ENCODE assay signal across 17 cellular contexts in the genomic region with DNA sequence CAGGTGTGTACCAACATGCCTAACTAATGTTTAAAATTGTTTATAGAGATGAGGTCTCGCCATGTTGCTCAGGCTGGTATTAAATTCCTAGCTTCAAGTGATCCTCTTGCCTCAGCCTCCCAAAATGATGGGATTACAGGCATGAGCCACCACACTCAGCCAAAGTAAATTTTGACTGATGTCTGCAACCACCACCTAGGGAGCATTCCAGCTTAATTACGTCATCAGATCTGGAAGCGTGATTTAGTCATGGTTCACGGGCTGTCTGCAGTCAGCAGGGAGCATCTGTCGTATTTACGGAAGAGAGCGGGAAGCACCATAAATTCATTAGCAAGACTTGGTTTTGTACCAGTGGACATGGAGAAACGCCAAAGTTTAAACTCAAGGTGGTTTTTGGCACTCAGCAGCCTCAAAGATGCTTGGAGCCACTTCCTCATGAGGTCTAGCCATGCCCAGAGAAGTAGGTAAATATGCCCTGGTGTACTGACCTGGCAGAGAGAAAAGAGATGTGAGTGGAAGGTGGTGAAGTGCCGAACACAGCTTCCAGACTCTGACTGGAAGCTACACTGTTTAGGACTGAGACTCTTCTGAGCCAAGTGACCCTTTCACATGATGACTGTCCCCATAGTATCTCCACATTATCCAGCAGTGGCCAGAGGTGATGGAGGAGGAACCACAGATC.
DNase-seq lines count a peak whose midpoint lies in the region; ATAC-seq, FAIRE-seq and TF ChIP-seq lines count a peak whose summit lies in the region.
"Had no signal": no experiment of that assay in that cellular context is flagged by ENCODE, and none has a peak within 500 bp of the region (broad histone marks: within the 10 kb centered on the region; RNA-seq: fewer than 3 reads in every experiment).

No MANE protein-coding gene starts in this region.

- H3K4me2 ChIP-seq in astrocyte (ENCODE audit: low read length), result peak overlapping the region; percentile 32
- H3K4me2 ChIP-seq in mesendoderm (ENCODE audit: low read length), result no peak overlapping the region
- no peak overlapping the region for H3K4me2 ChIP-seq in GM23248 (ENCODE audit: unreplicated experiment)

- H3K27ac Mint-ChIP-seq in astrocyte (ENCODE audit: unreplicated experiment), result peak overlapping the region; percentile 29

- no peak overlapping the region for H4K8ac ChIP-seq in mesendoderm (ENCODE audit: low read depth, low read length)

- no peaks in the 10 kb centered on the region for H3K27me3 ChIP-seq in astrocyte (ENCODE audit: insufficient read depth, low read length)
- H3K27me3 ChIP-seq in mesendoderm (ENCODE audit: insufficient read depth, low read length, poor library complexity), result no peaks in the 10 kb centered on the region
- H3K27me3 ChIP-seq in GM23248 (replicated peaks; ENCODE audit: insufficient read depth), result no peaks in the 10 kb centered on the region
- H3K27me3 ChIP-seq: BE2C, right atrium auricular region had no signal

- H3K4me3 ChIP-seq in astrocyte (ENCODE audit: insufficient read depth, low read depth, low read length), result no peak overlapping the region
- H3K4me3 ChIP-seq in mesendoderm (ENCODE audit: low read length), result no peak overlapping the region
- no peak overlapping the region for H3K4me3 ChIP-seq in GM23248
- H3K4me3 ChIP-seq: HAP-1, right atrium auricular region, SK-N-MC had no signal

- intact Hi-C loops in Right ventricle myocardium superior (cut with DNase I), result no loop called here

- H3K4me1 ChIP-seq in astrocyte (ENCODE audit: insufficient read depth, low read length), result peaks cover 11% of the 10 kb centered on the region
- H3K4me1 ChIP-seq in mesendoderm (ENCODE audit: control insufficient read depth, low read depth, low read length), result no peaks in the 10 kb centered on the region
- H3K4me1 ChIP-seq in GM23248 (ENCODE audit: insufficient read depth), result no peaks in the 10 kb centered on the region
- H3K4me1 ChIP-seq: BE2C, HAP-1, right atrium auricular region had no signal

- no peak overlapping the region for H2BK5ac ChIP-seq in mesendoderm (ENCODE audit: low read length)

- H3K27ac ChIP-seq in astrocyte (ENCODE audit: low read depth, low read length) (no peak overlapping the region), mesendoderm (ENCODE audit: low read depth, low read length) (no peak overlapping the region), GM23248 (no peak overlapping the region)
- H3K27ac ChIP-seq: right atrium auricular region, SK-N-MC had no signal

- no peak overlapping the region for H4K5ac ChIP-seq in mesendoderm (ENCODE audit: low read length)

- no peak overlapping the region for H2AK5ac ChIP-seq in mesendoderm (ENCODE audit: low read length)

- peak overlapping the region; percentile 23 for H2AFZ ChIP-seq in astrocyte (ENCODE audit: low read depth, low read length)
- H2AFZ ChIP-seq in GM23248, result no peak overlapping the region

- H4K20me1 ChIP-seq in astrocyte (ENCODE audit: insufficient read depth, low read length) (no peaks in the 10 kb centered on the region), GM23248 (ENCODE audit: insufficient read depth) (no peaks in the 10 kb centered on the region)

- H3K4ac ChIP-seq in mesendoderm (ENCODE audit: low read depth, low read length), result no peak overlapping the region

- H3K27me3 Mint-ChIP-seq in astrocyte (ENCODE audit: low read depth, unreplicated experiment), result no peaks in the 10 kb centered on the region

- in situ Hi-C loops in GM23248 (cut with MboI), result no loop called here

- WGBS in mesendoderm (ENCODE audit: extremely low coverage, insufficient coverage, low lambda C conversion rate), result no CpG with 5 or more reads among the region's 9 CpGs
- 47 to 48% methylated on average over 9 of the region's 9 CpGs for WGBS in GM23248 (ENCODE audit: low coverage in 1 of 2, low lambda C conversion rate in 2 of 2, missing lambda C conversion rate in 2 of 2), 2 experiments

- no peak overlapping the region for H2BK120ac ChIP-seq in mesendoderm (ENCODE audit: low read depth, low read length)

- no peaks in the 10 kb centered on the region for H3K9me2 ChIP-seq in GM23248 (ENCODE audit: insufficient read depth)

- peaks cover 15% of the 10 kb centered on the region for H3K4me1 Mint-ChIP-seq in astrocyte (ENCODE audit: low read depth, unreplicated experiment)

- H3K18ac ChIP-seq in mesendoderm (ENCODE audit: low read length), result no peak overlapping the region

- H3F3A ChIP-seq in GM23248 (ENCODE audit: insufficient read depth), result no peaks in the 10 kb centered on the region

- FAIRE-seq in astrocyte (lab: Jason Lieb, UNC), result no peak
- FAIRE-seq: frontal cortex had no signal

- H3K9ac ChIP-seq in astrocyte (ENCODE audit: low read length), result no peak overlapping the region
- H3K9ac ChIP-seq in mesendoderm (ENCODE audit: low read length), result no peak overlapping the region
- no peak overlapping the region for H3K9ac ChIP-seq in GM23248

- H3K9me3 ChIP-seq in astrocyte (ENCODE audit: insufficient read depth, low read depth, low read length) (no peaks in the 10 kb centered on the region), GM23248 (ENCODE audit: low read depth) (no peaks in the 10 kb centered on the region)
- H3K9me3 ChIP-seq: BE2C, HAP-1 had no signal

- H3K9me3 Mint-ChIP-seq in astrocyte (ENCODE audit: unreplicated experiment), result no peaks in the 10 kb centered on the region

- H3K79me2 ChIP-seq in astrocyte (ENCODE audit: insufficient read depth, low read length) (no peaks in the 10 kb centered on the region), mesendoderm (ENCODE audit: control insufficient read depth, insufficient read depth, low read length) (no peaks in the 10 kb centered on the region), GM23248 (ENCODE audit: insufficient read depth) (no peaks in the 10 kb centered on the region)

- H3K56ac ChIP-seq in mesendoderm (ENCODE audit: low read length), result no peak overlapping the region

- peak; percentile 21 for DNase-seq in EH (ENCODE audit: low read depth)
- DNase-seq in M059J (ENCODE audit: low read depth), result peak; percentile 95
- peak; percentile 69 for DNase-seq in astrocyte (ENCODE audit: low read depth)
- peak; percentile 75 for DNase-seq in mesendoderm
- no peak for DNase-seq in NCI-H1048 (lab: John Stamatoyannopoulos, UW)
- DNase-seq in NCI-H1105 (lab: John Stamatoyannopoulos, UW), result no peak
- DNase-seq in Right ventricle myocardium superior, result no peak
- no peak for DNase-seq in GM23248
- DNase-seq: activated T-cell treated with anti-CD3 and anti-CD28 coated beads, Interleukin-2, amount 50 U/mL, for 48 hours; BE2C; DND-41; MV-4-11; stimulated activated CD4-positive, alpha-beta T cell treated with anti-CD3 and anti-CD28 coated beads, Interleukin-2, amount 100 ng/mL, for 24 hours had no signal

- H2BK15ac ChIP-seq in mesendoderm (replicated peaks; ENCODE audit: low read depth), result no peak overlapping the region

- H3K36me3 Mint-ChIP-seq in astrocyte (ENCODE audit: low read depth, unreplicated experiment), result no peaks in the 10 kb centered on the region

- H3K23ac ChIP-seq in mesendoderm (ENCODE audit: low read length), result no peak overlapping the region

- TF ChIP-seq CTCF in astrocyte (IDR thresholded peaks at IDR 0.05; ENCODE audit: insufficient read depth, low read depth, low read length), result no peak

- H3K36me3 ChIP-seq in astrocyte (ENCODE audit: insufficient read depth, low read length) (no peaks in the 10 kb centered on the region), mesendoderm (ENCODE audit: control insufficient read depth, insufficient read depth, low read length) (no peaks in the 10 kb centered on the region), GM23248 (ENCODE audit: low read depth) (no peaks in the 10 kb centered on the region)
- H3K36me3 ChIP-seq: BE2C, HAP-1, right atrium auricular region had no signal

- ATAC-seq in Right ventricle myocardium superior (ENCODE audit: poor library complexity), result no peak

- no peaks in the 10 kb centered on the region for H3K79me1 ChIP-seq in mesendoderm (ENCODE audit: low read length)

- H3K4me3 Mint-ChIP-seq in astrocyte (ENCODE audit: unreplicated experiment), result no peak overlapping the region

Comparison
In these comparisons a context has a peak if more than half of its experiments do, and no peak if none do; other contexts are left out.
1. DNase-seq: peak in EH (single experiment), M059J (single experiment), astrocyte (single experiment) and mesendoderm (single experiment); none in NCI-H1048 (single experiment), NCI-H1105 (single experiment), Right ventricle myocardium superior (single experiment) and GM23248 (single experiment).